15 cellular contexts compared by ENCODE assay signal in genomic region chr2:105515581-105516415, GRCh38.
DNase-seq lines count a peak whose midpoint lies in the region; ATAC-seq, FAIRE-seq and TF ChIP-seq lines count a peak whose summit lies in the region.
"Had no signal": no experiment of that assay in that cellular context is flagged by ENCODE, and none has a peak within 500 bp of the region (broad histone marks: within the 10 kb centered on the region; RNA-seq: fewer than 3 reads in every experiment).

No MANE protein-coding gene starts in this region.

- TF ChIP-seq CTCF in bronchial epithelial cell (IDR thresholded peaks at IDR 0.05; ENCODE audit: insufficient read depth, low read length, severe bottlenecking) = no peak

- H3K27ac ChIP-seq in substantia nigra (ENCODE audit: low read depth, low read length, poor library complexity, severe bottlenecking) = no peak overlapping the region
- H3K27ac ChIP-seq: colonic mucosa, suprapubic skin had no signal

- no peaks in the 10 kb centered on the region for H3K27me3 ChIP-seq in bronchial epithelial cell (ENCODE audit: control insufficient read depth, insufficient read depth, low read length)
- H3K27me3 ChIP-seq: colonic mucosa, suprapubic skin had no signal

- DNase-seq in NCI-H2029 treated with DMSO at 0.1 percent for 48 hours (lab: John Stamatoyannopoulos, UW) (peak; percentile 57), bronchial epithelial cell (ENCODE audit: low read depth) (peak; percentile 54), left lobe of liver (ENCODE audit: low spot score) (peak; percentile 96), substantia nigra (lab: John Stamatoyannopoulos, UW) (peak in 37 of 49 donors; percentile 3 to 80 (median 28)), CD1c-positive myeloid dendritic cell (ENCODE audit: extremely low spot score) (no peak), mesenteric fat pad (ENCODE audit: low spot score) (no peak)
- DNase-seq in stimulated activated CD4-positive, alpha-beta T cell treated with anti-CD3 and anti-CD28 coated beads, Interleukin-2, amount 100 ng/mL, for 24 hours = no peak
- DNase-seq: activated CD8-positive, alpha-beta memory T cell treated with anti-CD3 and anti-CD28 coated beads, Interleukin-2, amount 10 ng/mL, durations not matched to agents 7 days and 5 days; activated naive CD8-positive, alpha-beta T cell treated with anti-CD3 and anti-CD28 coated beads for 36 hours; colonic mucosa; GOT3; MV-4-11; NCI-H82 had no signal

- ATAC-seq in left lobe of liver (peak; percentile 79), GM21423 (IDR thresholded peaks at IDR 0.05; ENCODE audit: unreplicated experiment) (no peak)
- ATAC-seq: activated CD8-positive, alpha-beta memory T cell treated with anti-CD3 and anti-CD28 coated beads, Interleukin-2, amount 10 ng/mL, durations not matched to agents 7 days and 5 days had no signal

- H3K36me3 ChIP-seq in bronchial epithelial cell (ENCODE audit: control insufficient read depth, insufficient read depth, low read length) = no peaks in the 10 kb centered on the region
- H3K36me3 ChIP-seq: colonic mucosa, suprapubic skin had no signal

- FAIRE-seq in bronchial epithelial cell (lab: Jason Lieb, UNC) = no peak

- H3K4me3 ChIP-seq in bronchial epithelial cell (ENCODE audit: low read depth, low read length) = no peak overlapping the region
- H3K4me3 ChIP-seq: colonic mucosa, suprapubic skin had no signal

Comparison
In these comparisons a context has a peak if more than half of its experiments do, and no peak if none do; other contexts are left out.
1. DNase-seq: peak in NCI-H2029 treated with DMSO at 0.1 percent for 48 hours (single experiment), bronchial epithelial cell (single experiment), left lobe of liver (single experiment) and substantia nigra (37 of 49); none in CD1c-positive myeloid dendritic cell (single experiment), stimulated activated CD4-positive, alpha-beta T cell treated with anti-CD3 and anti-CD28 coated beads, Interleukin-2, amount 100 ng/mL, for 24 hours (0 of 2) and mesenteric fat pad (single experiment).